ENCODE assay signal across 8 cellular contexts in the genomic region with DNA sequence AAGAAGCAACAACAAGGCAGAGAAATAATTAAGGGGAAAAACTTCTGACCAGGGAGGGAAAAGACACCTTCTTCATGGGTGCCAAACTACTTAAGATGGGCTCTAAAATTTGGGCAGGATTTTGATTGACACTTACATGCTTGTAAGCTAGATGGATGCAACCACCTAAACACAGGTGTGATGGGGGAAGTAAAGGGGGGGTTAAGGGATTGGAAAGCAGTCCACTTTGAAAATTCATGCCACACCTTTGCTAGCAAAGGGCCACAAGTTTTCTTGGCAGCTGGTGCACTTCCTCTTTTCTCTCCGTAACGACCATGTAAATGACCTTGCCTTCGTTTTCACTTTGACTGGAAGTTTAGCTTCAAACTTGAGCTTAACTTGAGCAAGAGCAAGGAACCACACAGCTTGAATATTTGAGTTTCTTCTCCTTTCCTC. TPM values are rescaled to one million over a fixed set of nuclear protein-coding genes. Genes with fewer than 3 reads are reported as not detected.
DNase-seq lines count a peak whose midpoint lies in the region; ATAC-seq and TF ChIP-seq lines count a peak whose summit lies in the region.

No MANE protein-coding gene starts in this region.

- no peaks in the 10 kb centered on the region for H3K36me3 ChIP-seq in lower lobe of right lung
- H3K36me3 ChIP-seq in neural progenitor cell: no peaks in the 10 kb centered on the region

- H3F3A ChIP-seq in neural progenitor cell (ENCODE audit: low read depth): no peaks in the 10 kb centered on the region

- H3K27ac ChIP-seq in lower lobe of right lung: peak overlapping the region; percentile 75
- H3K27ac ChIP-seq in neural progenitor cell: no peak overlapping the region

- H3K9me3 Mint-ChIP-seq in neural progenitor cell: peaks cover 6% of the 10 kb centered on the region

- H3K9me3 ChIP-seq in lower lobe of right lung: no peaks in the 10 kb centered on the region
- no peaks in the 10 kb centered on the region for H3K9me3 ChIP-seq in neural progenitor cell (ENCODE audit: low read depth)

- intact Hi-C loops in lower lobe of right lung (cut with DNase I): no loop called here

- ATAC-seq in GM18873 (IDR thresholded peaks at IDR 0.05; ENCODE audit: low FRiP score, unreplicated experiment): peak; percentile 95
- ATAC-seq in HG02678 (IDR thresholded peaks at IDR 0.05; ENCODE audit: unreplicated experiment): peak; percentile 96
- peak; percentile 70 to 71 for ATAC-seq in lower lobe of right lung

- DNase-seq in NOMO-1 treated with DMSO at 0.1 percent for 48 hours (lab: John Stamatoyannopoulos, UW; ENCODE audit: unreplicated experiment) (peak; percentile 96), lower lobe of right lung (peak; percentile 54), T-helper 9 cell (no peak), neural progenitor cell (ENCODE audit: low spot score) (no peak), D341Med (ENCODE audit: low spot score) (no peak), dedifferentiated amniotic fluid mesenchymal stem cell (ENCODE audit: extremely low spot score) (no peak)

- H3K4me1 Mint-ChIP-seq in neural progenitor cell: peaks cover 2% of the 10 kb centered on the region

- H3K4me1 ChIP-seq in lower lobe of right lung: peaks cover 37% of the 10 kb centered on the region
- no peaks in the 10 kb centered on the region for H3K4me1 ChIP-seq in neural progenitor cell

- H3K27me3 Mint-ChIP-seq in neural progenitor cell (ENCODE audit: insufficient read depth, low read depth): peaks cover 20% of the 10 kb centered on the region

- no peaks in the 10 kb centered on the region for H4K20me1 ChIP-seq in neural progenitor cell (ENCODE audit: low read depth)

- no peaks in the 10 kb centered on the region for H3K36me3 Mint-ChIP-seq in neural progenitor cell

- no peak overlapping the region for H2AFZ ChIP-seq in neural progenitor cell (replicated peaks)

- no peak overlapping the region for H3K9ac ChIP-seq in neural progenitor cell

- no peaks in the 10 kb centered on the region for H3K79me2 ChIP-seq in neural progenitor cell (ENCODE audit: low read depth)

- H3K27me3 ChIP-seq in lower lobe of right lung (ENCODE audit: low read depth) (no peaks in the 10 kb centered on the region), neural progenitor cell (no peaks in the 10 kb centered on the region)

- H3K27ac Mint-ChIP-seq in neural progenitor cell: no peak overlapping the region

- TF ChIP-seq CTCF in lower lobe of right lung (IDR thresholded peaks at IDR 0.05): no peak
- TF ChIP-seq CTCF in neural progenitor cell (IDR thresholded peaks at IDR 0.05): no peak

- no peak overlapping the region for H3K4me2 ChIP-seq in neural progenitor cell

- no peak overlapping the region for H3K4me3 Mint-ChIP-seq in neural progenitor cell

- H3K4me3 ChIP-seq in lower lobe of right lung (peak overlapping the region; percentile 19), neural progenitor cell (no peak overlapping the region)

RNA-seq across cellular contexts. Expression of gene PRKAR1A, which starts 14.3 kb away (rescaled TPM):
- 374 TPM for total RNA-seq in lower lobe of right lung
- 155 and 168 TPM in 2 replicates for total RNA-seq in neural progenitor cell (ENCODE audit: low replicate concordance)

RNA-seq across cellular contexts. Expression of gene WIPI1, which starts 40.6 kb away (rescaled TPM):
- total RNA-seq in lower lobe of right lung: 37.5 TPM
- total RNA-seq in neural progenitor cell (ENCODE audit: low replicate concordance): 27.8 and 29.5 TPM in 2 replicates

Comparison
In these comparisons a context has a peak if more than half of its experiments do, and no peak if none do; other contexts are left out.
1. DNase-seq: peak in NOMO-1 treated with DMSO at 0.1 percent for 48 hours (single experiment) and lower lobe of right lung (single experiment); none in T-helper 9 cell (single experiment), neural progenitor cell (single experiment), D341Med (single experiment) and dedifferentiated amniotic fluid mesenchymal stem cell (single experiment).
2. Peak in every context shown above with its lines, with median percentiles within 50 percentile points of each other: ATAC-seq.